ENCODE assay signal across 15 cellular contexts in the genomic region with DNA sequence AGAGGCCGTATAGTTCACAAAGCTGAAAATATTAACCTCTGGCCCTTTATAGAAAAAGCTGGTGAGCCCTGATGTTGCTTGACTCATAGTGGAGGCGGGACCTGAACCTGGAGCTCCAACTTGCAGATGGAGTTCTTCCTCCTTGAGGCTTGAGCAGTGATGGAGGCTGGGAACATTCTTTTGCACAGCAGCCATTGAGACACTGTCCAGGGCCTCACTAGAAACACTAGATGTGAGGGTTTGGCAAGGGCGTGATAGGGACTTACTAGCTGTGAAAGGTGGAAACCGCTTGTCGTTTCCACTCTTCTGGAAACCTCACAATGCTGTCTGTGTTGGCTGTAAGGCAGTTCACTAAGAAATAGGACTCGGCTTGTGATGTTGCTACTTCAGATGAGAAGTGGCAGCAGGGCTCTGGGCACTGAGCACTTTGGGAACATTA. TPM values are rescaled to one million over a fixed set of nuclear protein-coding genes. Genes with fewer than 3 reads are reported as not detected.
DNase-seq lines count a peak whose midpoint lies in the region; ATAC-seq and TF ChIP-seq lines count a peak whose summit lies in the region.
"Had no signal": no experiment of that assay in that cellular context is flagged by ENCODE, and none has a peak within 500 bp of the region (broad histone marks: within the 10 kb centered on the region; RNA-seq: fewer than 3 reads in every experiment).

No MANE protein-coding gene starts in this region.

- H3K4me3 Mint-ChIP-seq in neural crest cell: no peak overlapping the region
- no peak overlapping the region for H3K4me3 Mint-ChIP-seq in naive thymus-derived CD8-positive, alpha-beta T cell
- H3K4me3 Mint-ChIP-seq: CD14-positive monocyte; natural killer cell treated with Interleukin-12 subunit alpha and Interleukin-12 subunit beta and Interleukin-15 and Interleukin-18, amount 100 ng/mL, for 72 hours had no signal

- H3K27me3 ChIP-seq in MG63: no peaks in the 10 kb centered on the region
- H3K27me3 ChIP-seq: brain microvascular endothelial cell had no signal

- no peak overlapping the region for H3K4me3 ChIP-seq in MG63
- H3K4me3 ChIP-seq: HAP-1 had no signal

- peaks cover 94% of the 10 kb centered on the region for H3K36me3 ChIP-seq in MG63

- H3K9me3 ChIP-seq in MG63: no peaks in the 10 kb centered on the region
- H3K9me3 ChIP-seq: HAP-1 had no signal

- H3K27ac ChIP-seq in caudate nucleus (ENCODE audit: low read depth, low read length): peak overlapping the region; percentile 41
- H3K27ac ChIP-seq: brain microvascular endothelial cell had no signal

- H3K27me3 Mint-ChIP-seq in neural crest cell (ENCODE audit: low read depth): no peaks in the 10 kb centered on the region
- peaks cover 0 to 3% (median 2%) of the 10 kb centered on the region in 5 donors for H3K27me3 Mint-ChIP-seq in naive thymus-derived CD8-positive, alpha-beta T cell

- no peak for TF ChIP-seq CTCF in neural crest cell (conservative IDR thresholded peaks at IDR 0.05)

- H3K4me1 Mint-ChIP-seq in neural crest cell: peaks cover 14% of the 10 kb centered on the region
- peaks cover 0 to 7% (median under 1%) of the 10 kb centered on the region in 4 donors for H3K4me1 Mint-ChIP-seq in naive thymus-derived CD8-positive, alpha-beta T cell

- no peaks in the 10 kb centered on the region for H3K36me3 Mint-ChIP-seq in neural crest cell (ENCODE audit: low read depth)
- H3K36me3 Mint-ChIP-seq in naive thymus-derived CD8-positive, alpha-beta T cell: no peaks in the 10 kb centered on the region
- H3K36me3 Mint-ChIP-seq: natural killer cell treated with Interleukin-12 subunit alpha and Interleukin-12 subunit beta and Interleukin-15 and Interleukin-18, amount 100 ng/mL, for 72 hours had no signal

- peak overlapping the region; percentile 75 for H3K27ac Mint-ChIP-seq in neural crest cell (ENCODE audit: unreplicated experiment)
- no peak overlapping the region for H3K27ac Mint-ChIP-seq in naive thymus-derived CD8-positive, alpha-beta T cell
- H3K27ac Mint-ChIP-seq: CD14-positive monocyte; natural killer cell treated with Interleukin-12 subunit alpha and Interleukin-12 subunit beta and Interleukin-15 and Interleukin-18, amount 100 ng/mL, for 72 hours had no signal

- ATAC-seq in HG02678 (IDR thresholded peaks at IDR 0.05; ENCODE audit: unreplicated experiment) (peak; percentile 20), GM19328 (IDR thresholded peaks at IDR 0.05; ENCODE audit: unreplicated experiment) (no peak)
- ATAC-seq in naive thymus-derived CD8-positive, alpha-beta T cell: no peak
- ATAC-seq: natural killer cell treated with Interleukin-12 subunit alpha and Interleukin-12 subunit beta and Interleukin-15 and Interleukin-18, amount 100 ng/mL, for 72 hours had no signal

- DNase-seq in AG08396 (ENCODE audit: low spot score) (peak; percentile 53), caudate nucleus (lab: John Stamatoyannopoulos, UW) (peak in 2 of 61 donors; percentile 28 to 55), neural crest cell (ENCODE audit: low read depth, low spot score) (no peak), foreskin melanocyte (no peak), MG63 (no peak)
- no peak for DNase-seq in naive thymus-derived CD8-positive, alpha-beta T cell
- DNase-seq: brain microvascular endothelial cell; glutamatergic neuron; NCI-H2107; stimulated activated CD4-positive, alpha-beta T cell treated with anti-CD3 and anti-CD28 coated beads, Interleukin-4, amount 100 ng/mL, for 4 hours had no signal

- POLR2A ChIA-PET in naive thymus-derived CD8-positive, alpha-beta T cell (lab: Charles Lee): interaction anchor here (0.7 kb wide), 1 partner anchor 560 kb away, joined by 3 read pairs; no protein-coding TSS in a partner anchor

- no peaks in the 10 kb centered on the region for H3K9me3 Mint-ChIP-seq in neural crest cell
- H3K9me3 Mint-ChIP-seq in naive thymus-derived CD8-positive, alpha-beta T cell: no peaks in the 10 kb centered on the region
- H3K9me3 Mint-ChIP-seq: CD14-positive monocyte; natural killer cell treated with Interleukin-12 subunit alpha and Interleukin-12 subunit beta and Interleukin-15 and Interleukin-18, amount 100 ng/mL, for 72 hours had no signal

RNA-seq across cellular contexts. Expression of a gene that starts 12.5 kb away (rescaled TPM):
- 4.7 and 5.4 TPM in 2 replicates for total RNA-seq in neural crest cell
- under 1 TPM; 0.08 to 0.16 TPM for total RNA-seq in naive thymus-derived CD8-positive, alpha-beta T cell
- polyA plus RNA-seq in naive thymus-derived CD8-positive, alpha-beta T cell: not detected
- total RNA-seq in MG63 (2014; rRNA removed; shearing (Covaris generic); ENCODE audit: low replicate concordance): 34.3 and 37.8 TPM in 2 replicates
- polyA plus RNA-seq: CD14-positive monocyte had no signal
